In the genomic region with DNA sequence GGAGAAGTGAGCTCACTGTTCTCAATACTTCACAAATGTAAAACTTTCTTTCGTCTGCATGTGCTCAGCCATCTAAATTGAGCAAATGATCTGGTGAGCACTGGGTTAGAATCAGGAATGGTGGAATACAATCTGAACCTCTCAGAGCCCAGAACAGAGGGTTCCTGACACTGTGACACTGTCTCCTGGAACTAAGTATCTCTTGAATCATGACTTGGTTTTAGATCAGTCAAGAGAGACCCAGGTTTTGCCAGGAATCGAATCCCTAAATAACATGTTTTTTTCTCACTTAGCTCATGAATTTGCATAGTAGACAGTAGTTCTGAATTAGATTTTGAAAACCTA, we compare ENCODE assay signal across 13 cellular contexts. TPM values are rescaled to one million over a fixed set of nuclear protein-coding genes. Genes with fewer than 3 reads are reported as not detected.
DNase-seq lines count a peak whose midpoint lies in the region; ATAC-seq and TF ChIP-seq lines count a peak whose summit lies in the region.
"Had no signal": no experiment of that assay in that cellular context is flagged by ENCODE, and none has a peak within 500 bp of the region (broad histone marks: within the 10 kb centered on the region; RNA-seq: fewer than 3 reads in every experiment).

No MANE protein-coding gene starts in this region.

- no peaks in the 10 kb centered on the region for H3K36me3 ChIP-seq in hepatocyte (replicated peaks; ENCODE audit: insufficient read depth, low read depth)
- peaks cover 25% of the 10 kb centered on the region for H3K36me3 ChIP-seq in smooth muscle cell (ENCODE audit: low read depth)

- H3K4me2 ChIP-seq in hepatocyte: no peak overlapping the region
- peak overlapping the region; percentile 50 for H3K4me2 ChIP-seq in smooth muscle cell

- H3K4me1 ChIP-seq in hepatocyte (ENCODE audit: insufficient read depth): peaks cover 9% of the 10 kb centered on the region
- peaks cover 5% of the 10 kb centered on the region for H3K4me1 ChIP-seq in smooth muscle cell (ENCODE audit: low read depth)

- H3K9ac ChIP-seq in smooth muscle cell (ENCODE audit: low read depth): no peak overlapping the region

- peaks cover 35% of the 10 kb centered on the region for H3F3A ChIP-seq in smooth muscle cell (ENCODE audit: low read depth)

- H3K79me2 ChIP-seq in hepatocyte: no peaks in the 10 kb centered on the region
- no peaks in the 10 kb centered on the region for H3K79me2 ChIP-seq in smooth muscle cell (ENCODE audit: low read depth)

- H2AFZ ChIP-seq in hepatocyte (no peak overlapping the region), smooth muscle cell (ENCODE audit: low read depth) (no peak overlapping the region)

- peak overlapping the region; percentile 6 for H3K27ac ChIP-seq in hepatocyte
- H3K27ac ChIP-seq in smooth muscle cell (ENCODE audit: low read depth): peak overlapping the region; percentile 40
- H3K27ac ChIP-seq: C4-2B had no signal

- peaks cover 42% of the 10 kb centered on the region for H3K36me3 Mint-ChIP-seq in HFFc6 (ENCODE audit: low read depth)
- H3K36me3 Mint-ChIP-seq in activated naive CD8-positive, alpha-beta T cell treated with anti-CD3 and anti-CD28 coated beads, Interleukin-2, amount 50 U/mL, for 24 hours (ENCODE audit: low read depth): peaks cover 63% of the 10 kb centered on the region

- no peaks in the 10 kb centered on the region for H4K20me1 ChIP-seq in hepatocyte (ENCODE audit: insufficient read depth, poor library complexity, severe bottlenecking)
- H4K20me1 ChIP-seq in smooth muscle cell (ENCODE audit: low read depth): peaks cover 71% of the 10 kb centered on the region

- no peak for ATAC-seq in activated naive CD8-positive, alpha-beta T cell treated with anti-CD3 and anti-CD28 coated beads, Interleukin-2, amount 50 U/mL, for 24 hours
- no peak for ATAC-seq in HG03442 (IDR thresholded peaks at IDR 0.05; ENCODE audit: unreplicated experiment)
- ATAC-seq in GM21528 (IDR thresholded peaks at IDR 0.05; ENCODE audit: low FRiP score, unreplicated experiment): no peak
- no peak for ATAC-seq in GM19324 (IDR thresholded peaks at IDR 0.05; ENCODE audit: low FRiP score, unreplicated experiment)

- H3K9me3 Mint-ChIP-seq in HFFc6: no peaks in the 10 kb centered on the region
- H3K9me3 Mint-ChIP-seq in activated naive CD8-positive, alpha-beta T cell treated with anti-CD3 and anti-CD28 coated beads, Interleukin-2, amount 50 U/mL, for 24 hours: no peaks in the 10 kb centered on the region

- TF ChIP-seq CTCF in HFFc6 (IDR thresholded peaks at IDR 0.05) (no peak), hepatocyte (IDR thresholded peaks at IDR 0.05; ENCODE audit: poor library complexity) (no peak), smooth muscle cell (IDR thresholded peaks at IDR 0.05; ENCODE audit: borderline replicate concordance, insufficient read depth, poor library complexity, severe bottlenecking) (no peak)

- H3K27me3 ChIP-seq in hepatocyte: no peaks in the 10 kb centered on the region
- H3K27me3 ChIP-seq in smooth muscle cell (ENCODE audit: low read depth): no peaks in the 10 kb centered on the region

- no peaks in the 10 kb centered on the region for H3K9me2 ChIP-seq in hepatocyte (replicated peaks; ENCODE audit: insufficient read depth)

- no peak for DNase-seq in HFFc6
- DNase-seq in activated naive CD8-positive, alpha-beta T cell treated with anti-CD3 and anti-CD28 coated beads, Interleukin-2, amount 50 U/mL, for 24 hours: no peak
- DNase-seq in hepatocyte (ENCODE audit: low spot score): no peak
- DNase-seq in smooth muscle cell (lab: John Stamatoyannopoulos, UW; ENCODE audit: unreplicated experiment): no peak
- no peak for DNase-seq in effector CD8-positive, alpha-beta T cell (lab: John Stamatoyannopoulos, UW)
- DNase-seq: activated CD4-positive, alpha-beta T cell treated with anti-CD3 and anti-CD28 coated beads for 1 hour; activated gamma-delta T cell; NCI-H1105 treated with DMSO at 0.1 percent for 48 hours; NCI-H526 treated with DMSO at 0.1 percent for 48 hours had no signal

- H3K9me3 ChIP-seq in hepatocyte (ENCODE audit: low read depth): no peaks in the 10 kb centered on the region
- H3K9me3 ChIP-seq in smooth muscle cell (replicated peaks; ENCODE audit: low read depth): no peaks in the 10 kb centered on the region

- peaks cover 3% of the 10 kb centered on the region for H3K27me3 Mint-ChIP-seq in HFFc6 (ENCODE audit: insufficient read depth)
- no peaks in the 10 kb centered on the region for H3K27me3 Mint-ChIP-seq in activated naive CD8-positive, alpha-beta T cell treated with anti-CD3 and anti-CD28 coated beads, Interleukin-2, amount 50 U/mL, for 24 hours

- H3K4me3 ChIP-seq in hepatocyte: no peak overlapping the region
- H3K4me3 ChIP-seq in smooth muscle cell: no peak overlapping the region

- peaks cover 72% of the 10 kb centered on the region for H3K4me1 Mint-ChIP-seq in HFFc6 (ENCODE audit: low read depth)
- H3K4me1 Mint-ChIP-seq in activated naive CD8-positive, alpha-beta T cell treated with anti-CD3 and anti-CD28 coated beads, Interleukin-2, amount 50 U/mL, for 24 hours: peaks cover 34% of the 10 kb centered on the region

- 94% methylated on average over 2 of the region's 2 CpGs for WGBS in hepatocyte (ENCODE audit: low lambda C conversion rate, missing lambda C conversion rate)
- WGBS in smooth muscle cell (ENCODE audit: low lambda C conversion rate): 96% methylated on average over 2 of the region's 2 CpGs

- H3K27ac Mint-ChIP-seq in HFFc6: peak overlapping the region; percentile 79
- peak overlapping the region; percentile 14 for H3K27ac Mint-ChIP-seq in activated naive CD8-positive, alpha-beta T cell treated with anti-CD3 and anti-CD28 coated beads, Interleukin-2, amount 50 U/mL, for 24 hours

- H3K4me3 Mint-ChIP-seq in HFFc6: peak overlapping the region; percentile 46
- H3K4me3 Mint-ChIP-seq in activated naive CD8-positive, alpha-beta T cell treated with anti-CD3 and anti-CD28 coated beads, Interleukin-2, amount 50 U/mL, for 24 hours: no peak overlapping the region

RNA-seq across cellular contexts. Expression of gene SF3B3, which starts 49.3 kb away (rescaled TPM):
- total RNA-seq in HFFc6 (2021; fragmentation: NEBNext Ultra II Directional; extraction: Animal tissue kit (Norgen Biotek cat#: 25700)): 100 to 1,000 TPM; 289 to 358 (median 312) TPM
- total RNA-seq in hepatocyte (112 and 147 TPM in 2 replicates), smooth muscle cell (98.9 and 126 TPM in 2 replicates)
- polyA plus RNA-seq in hepatocyte (165 and 171 TPM in 2 replicates), smooth muscle cell (129 and 137 TPM in 2 replicates)

RNA-seq across cellular contexts. Expression of gene COG4, which starts 49.5 kb away (rescaled TPM):
- total RNA-seq in HFFc6 (2021; fragmentation: NEBNext Ultra II Directional; extraction: Animal tissue kit (Norgen Biotek cat#: 25700)): 10 to 100 TPM; 70.2 to 91.7 (median 80.2) TPM
- 45.9 and 52.9 TPM in 2 replicates for total RNA-seq in hepatocyte
- polyA plus RNA-seq in hepatocyte: 35.3 and 48.9 TPM in 2 replicates
- 39.8 and 49.4 TPM in 2 replicates for total RNA-seq in smooth muscle cell
- 40.0 and 61.9 TPM in 2 replicates for polyA plus RNA-seq in smooth muscle cell
